6 cellular contexts compared by ENCODE assay signal in genomic region chr15:64741708-64742107, GRCh38. TPM values are rescaled to one million over a fixed set of nuclear protein-coding genes. Genes with fewer than 3 reads are reported as not detected.
"Had no signal": no experiment of that assay in that cellular context is flagged by ENCODE, and none has a peak within 500 bp of the region (broad histone marks: within the 10 kb centered on the region; RNA-seq: fewer than 3 reads in every experiment).

No MANE protein-coding gene starts in this region.

RNA-seq across cellular contexts. Expression of gene RBPMS2, which starts 33.7 kb away (rescaled TPM):
- total RNA-seq: mammary epithelial cell, myocyte, temporal lobe had no signal
- polyA plus RNA-seq: keratinocyte; naive thymus-derived CD4-positive, alpha-beta T cell; neural cell had no signal
